ENCODE assay signal across 8 cellular contexts in the genomic region with DNA sequence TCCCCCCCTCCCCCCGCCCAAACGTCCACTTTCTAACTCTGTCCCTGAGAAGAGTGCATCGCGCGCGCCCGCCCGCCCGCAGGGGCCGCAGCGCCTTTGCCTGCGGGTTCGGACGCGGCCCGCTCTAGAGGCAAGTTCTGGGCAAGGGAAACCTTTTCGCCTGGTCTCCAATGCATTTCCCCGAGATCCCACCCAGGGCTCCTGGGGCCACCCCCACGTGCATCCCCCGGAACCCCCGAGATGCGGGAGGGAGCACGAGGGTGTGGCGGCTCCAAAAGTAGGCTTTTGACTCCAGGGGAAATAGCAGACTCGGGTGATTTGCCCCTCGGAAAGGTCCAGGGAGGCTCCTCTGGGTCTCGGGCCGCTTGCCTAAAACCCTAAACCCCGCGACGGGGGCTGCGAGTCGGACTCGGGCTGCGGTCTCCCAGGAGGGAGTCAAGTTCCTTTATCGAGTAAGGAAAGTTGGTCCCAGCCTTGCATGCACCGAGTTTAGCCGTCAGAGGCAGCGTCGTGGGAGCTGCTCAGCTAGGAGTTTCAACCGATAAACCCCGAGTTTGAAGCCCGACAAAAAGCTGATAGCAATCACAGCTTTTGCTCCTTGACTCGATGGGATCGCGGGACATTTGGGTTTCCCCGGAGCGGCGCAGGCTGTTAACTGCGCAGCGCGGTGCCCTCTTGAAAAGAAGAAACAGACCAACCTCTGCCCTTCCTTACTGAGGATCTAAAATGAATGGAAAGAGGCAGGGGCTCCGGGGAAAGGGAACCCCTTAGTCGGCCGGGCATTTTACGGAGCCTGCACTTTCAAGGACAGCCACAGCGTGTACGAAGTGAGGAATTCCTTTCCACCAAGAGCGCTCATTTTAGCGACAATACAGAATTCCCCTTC.
DNase-seq lines count a peak whose midpoint lies in the region; ATAC-seq and TF ChIP-seq lines count a peak whose summit lies in the region.

No MANE protein-coding gene starts in this region.

- H3K4me1 ChIP-seq in OCI-LY1 (ENCODE audit: insufficient read depth, low read length, severe bottlenecking) (peaks cover 30% of the 10 kb centered on the region), duodenal mucosa (ENCODE audit: control insufficient read depth in 1 of 2, insufficient read depth in 2 of 2, low read length in 2 of 2) (peaks cover 11 to 20% of the 10 kb centered on the region in 2 donors), mesodermal cell (ENCODE audit: control insufficient read depth, insufficient read depth, low read length, poor library complexity, severe bottlenecking) (no peaks in the 10 kb centered on the region), urinary bladder (ENCODE audit: insufficient read depth) (no peaks in the 10 kb centered on the region)

- peak; percentile 74 for DNase-seq in DMS79 treated with DMSO at 0.1 percent for 48 hours (lab: John Stamatoyannopoulos, UW)
- DNase-seq in SHP77 (lab: John Stamatoyannopoulos, UW), result no peak

- H3K4me2 ChIP-seq in OCI-LY1 (ENCODE audit: low read length), result peak overlapping the region; percentile 95

- 0 to 1% methylated on average over 28 to 44 of the region's 60 CpGs for WGBS in mesodermal cell (ENCODE audit: insufficient coverage in 2 of 2), 2 experiments
- 17% methylated on average over 60 of the region's 60 CpGs for WGBS in urinary bladder

- no peaks in the 10 kb centered on the region for H3K9me3 ChIP-seq in OCI-LY1 (ENCODE audit: low read length)
- H3K9me3 ChIP-seq in duodenal mucosa (ENCODE audit: control insufficient read depth in 1 of 2, low read length in 2 of 2), result no peaks in the 10 kb centered on the region
- H3K9me3 ChIP-seq in mesodermal cell (ENCODE audit: control insufficient read depth, low read length), result no peaks in the 10 kb centered on the region

- no peak overlapping the region for H3K27ac ChIP-seq in OCI-LY1 (ENCODE audit: low read depth, low read length, poor library complexity, severe bottlenecking)
- peak overlapping the region; percentile 32 for H3K27ac ChIP-seq in duodenal mucosa (ENCODE audit: low read depth, low read length)
- H3K27ac ChIP-seq in mesodermal cell (ENCODE audit: low read depth, low read length, severe bottlenecking), result no peak overlapping the region
- H3K27ac ChIP-seq in urinary bladder (ENCODE audit: low read depth), result peak overlapping the region; percentile 3

- no peak for TF ChIP-seq CTCF in OCI-LY1 (IDR thresholded peaks at IDR 0.05; ENCODE audit: low read length)

- H3K79me2 ChIP-seq in OCI-LY1 (ENCODE audit: insufficient read depth, low read length), result peaks cover 8% of the 10 kb centered on the region; the same call in 1 of the 2 replicates

- peaks cover 17% of the 10 kb centered on the region; the same call in 1 of the 2 replicates for H3F3A ChIP-seq in OCI-LY1 (ENCODE audit: insufficient read depth, low read length)

- no peaks in the 10 kb centered on the region for H3K27me3 ChIP-seq in OCI-LY1 (ENCODE audit: insufficient read depth, low read length)
- peaks cover 9 to 11% of the 10 kb centered on the region in 2 donors for H3K27me3 ChIP-seq in duodenal mucosa (ENCODE audit: control insufficient read depth in 1 of 2, insufficient read depth in 2 of 2, low read length in 2 of 2)

- H3K36me3 ChIP-seq in OCI-LY1 (ENCODE audit: insufficient read depth, low read length) (peaks cover 7% of the 10 kb centered on the region), duodenal mucosa (ENCODE audit: control insufficient read depth in 1 of 2, insufficient read depth in 2 of 2, low read length in 2 of 2) (no peaks in the 10 kb centered on the region), mesodermal cell (ENCODE audit: control insufficient read depth, insufficient read depth, low read length) (no peaks in the 10 kb centered on the region), urinary bladder (ENCODE audit: insufficient read depth) (no peaks in the 10 kb centered on the region)

- no peaks in the 10 kb centered on the region; the same call in 1 of the 2 replicates for H4K20me1 ChIP-seq in OCI-LY1 (ENCODE audit: insufficient read depth, low read length)

- ATAC-seq in GM21367 (IDR thresholded peaks at IDR 0.05; ENCODE audit: unreplicated experiment) (no peak), GM18858 (IDR thresholded peaks at IDR 0.05; ENCODE audit: unreplicated experiment) (no peak)

- H3K9me2 ChIP-seq in OCI-LY1 (ENCODE audit: low read depth, low read length), result no peaks in the 10 kb centered on the region

- H2AFZ ChIP-seq in OCI-LY1 (ENCODE audit: low read length), result no peak overlapping the region

- H3K4me3 ChIP-seq in OCI-LY1 (ENCODE audit: low read depth, low read length, poor library complexity, severe bottlenecking) (peak overlapping the region; percentile 82), duodenal mucosa (ENCODE audit: low read depth in 1 of 2, low read length in 2 of 2) (peak overlapping the region; percentile 72 to 76), mesodermal cell (ENCODE audit: extremely low read depth, insufficient read depth, low read length, poor library complexity, severe bottlenecking) (peak overlapping the region; percentile 69), urinary bladder (ENCODE audit: low read depth, low read length) (peak overlapping the region; percentile 83)

- peak overlapping the region; percentile 78; the same call in 1 of the 2 replicates for H3K9ac ChIP-seq in OCI-LY1 (ENCODE audit: low read length)
- peak overlapping the region; percentile 54 to 66 for H3K9ac ChIP-seq in duodenal mucosa (ENCODE audit: low read depth in 1 of 2, low read length in 2 of 2)

Comparison
In these comparisons a context has a peak if more than half of its experiments do, and no peak if none do; other contexts are left out.
1. H3K27ac ChIP-seq: peak in duodenal mucosa (single experiment) and urinary bladder (single experiment); none in OCI-LY1 (single experiment) and mesodermal cell (single experiment).
2. Peak in every context shown above with its lines, with median percentiles within 50 percentile points of each other: H3K4me3 ChIP-seq.